In the genomic region with DNA sequence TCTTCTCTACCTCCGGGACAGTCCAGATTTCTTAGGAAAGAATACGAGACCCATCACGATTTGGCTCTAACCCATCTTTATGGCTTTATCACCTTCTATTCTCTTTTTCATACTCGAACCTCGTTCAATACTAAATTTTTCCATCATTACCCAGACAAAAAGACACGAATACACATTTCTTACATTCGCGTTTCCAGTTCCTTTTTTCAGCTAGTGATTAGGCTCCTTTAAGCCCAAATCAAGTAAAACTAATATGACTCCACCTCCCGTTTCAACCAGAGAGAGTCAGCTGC, we compare ENCODE assay signal across 8 cellular contexts. TPM values are rescaled to one million over a fixed set of nuclear protein-coding genes. Genes with fewer than 3 reads are reported as not detected.
DNase-seq lines count a peak whose midpoint lies in the region; ATAC-seq, FAIRE-seq and TF ChIP-seq lines count a peak whose summit lies in the region.

No MANE protein-coding gene starts in this region.

- no peaks in the 10 kb centered on the region for H3K27me3 Mint-ChIP-seq in CD4-positive, alpha-beta T cell
- H3K27me3 Mint-ChIP-seq in endodermal cell (ENCODE audit: insufficient read depth) = no peaks in the 10 kb centered on the region

- H4K8ac ChIP-seq in neuronal stem cell (ENCODE audit: low read depth, low read length) = no peak overlapping the region

- H3K9ac ChIP-seq in OCI-LY3 (ENCODE audit: low read length) (peak overlapping the region; percentile 82), endodermal cell (ENCODE audit: extremely low read depth, low read length, poor library complexity, severe bottlenecking) (peak overlapping the region; percentile 85), neuronal stem cell (ENCODE audit: low read depth, low read length, poor library complexity) (peak overlapping the region; percentile 96)

- H3K27ac Mint-ChIP-seq in CD4-positive, alpha-beta T cell = peak overlapping the region; percentile 88
- peak overlapping the region; percentile 99 for H3K27ac Mint-ChIP-seq in endodermal cell

- peak overlapping the region; percentile 87 for H3K4me2 ChIP-seq in OCI-LY3 (ENCODE audit: low read length)
- H3K4me2 ChIP-seq in neuronal stem cell (ENCODE audit: insufficient read depth, low read length, poor library complexity, severe bottlenecking) = peak overlapping the region; percentile 59

- peak overlapping the region; percentile 93 for H3K4me3 ChIP-seq in OCI-LY3 (ENCODE audit: low read length)
- H3K4me3 ChIP-seq in endodermal cell (ENCODE audit: low read length) = peak overlapping the region; percentile 98
- H3K4me3 ChIP-seq in neuronal stem cell (ENCODE audit: low read length in 2 of 2) = peak overlapping the region; percentile 92 to 96

- no peak for ATAC-seq in CD4-positive, alpha-beta T cell (ENCODE audit: poor library complexity)

- H3K4me1 Mint-ChIP-seq in CD4-positive, alpha-beta T cell (ENCODE audit: low read depth) = peaks cover 29% of the 10 kb centered on the region
- peaks cover 9% of the 10 kb centered on the region for H3K4me1 Mint-ChIP-seq in endodermal cell

- H2AK5ac ChIP-seq in neuronal stem cell (ENCODE audit: low read depth, low read length) = no peak overlapping the region

- peaks cover 37% of the 10 kb centered on the region for H3K36me3 Mint-ChIP-seq in CD4-positive, alpha-beta T cell (ENCODE audit: low read depth)
- peaks cover 20% of the 10 kb centered on the region for H3K36me3 Mint-ChIP-seq in endodermal cell (ENCODE audit: low read depth)

- H3K79me1 ChIP-seq in neuronal stem cell (ENCODE audit: low read depth, low read length) = no peaks in the 10 kb centered on the region

- no peak overlapping the region for H4K91ac ChIP-seq in neuronal stem cell (ENCODE audit: low read depth, low read length, poor library complexity)

- no peak overlapping the region for H3K23ac ChIP-seq in neuronal stem cell (ENCODE audit: low read depth, low read length, poor library complexity)

- H3K4ac ChIP-seq in neuronal stem cell (ENCODE audit: low read length) = no peak overlapping the region

- 8 to 11% methylated on average over 9 of the region's 9 CpGs for WGBS in endodermal cell (ENCODE audit: insufficient coverage in 1 of 2, insufficient read length in 1 of 2), 2 experiments
- 100% methylated on average over 2 of the region's 9 CpGs; no CpG with 5 or more reads in 1 of the 2 donors for WGBS in neuronal stem cell (ENCODE audit: extremely low coverage in 2 of 2, insufficient read length in 2 of 2, insufficient replicate concordance in 1 of 2), 2 donors

- H3K18ac ChIP-seq in neuronal stem cell (ENCODE audit: low read length) = no peak overlapping the region

- no peak overlapping the region for H2AFZ ChIP-seq in OCI-LY3 (ENCODE audit: low read depth, low read length)
- H2AFZ ChIP-seq in neuronal stem cell (ENCODE audit: low read length) = peak overlapping the region; percentile 90

- intact Hi-C loops in CD4-positive, alpha-beta T cell (cut with DNase I, micrococcal nuclease) = loop anchor here (2.0 to 10.0 kb wide), 5 partner anchors 18 to 818 kb away; partner anchors contain the start of genes RABGAP1 (in 1 of the 2), STRBP (in 1 of the 2), TTLL11 (in 1 of the 2) and ZBTB26 (in 1 of the 2)

- no peaks in the 10 kb centered on the region for H3K9me3 Mint-ChIP-seq in CD4-positive, alpha-beta T cell
- H3K9me3 Mint-ChIP-seq in endodermal cell = no peaks in the 10 kb centered on the region

- H3K27me3 ChIP-seq in CD4-positive, alpha-beta T cell (ENCODE audit: control insufficient read depth, insufficient read depth, low read length) = no peaks in the 10 kb centered on the region
- H3K27me3 ChIP-seq in OCI-LY3 (ENCODE audit: low read depth, low read length) (no peaks in the 10 kb centered on the region), endodermal cell (ENCODE audit: control insufficient read depth, insufficient read depth, low read length, poor library complexity, severe bottlenecking) (no peaks in the 10 kb centered on the region), neuronal stem cell (ENCODE audit: control insufficient read depth in 3 of 3, insufficient read depth in 3 of 3, low read depth in 1 of 3, low read length in 3 of 3) (no peaks in the 10 kb centered on the region)

- POLR2A ChIA-PET in CD4-positive, alpha-beta T cell (lab: Charles Lee) = interaction anchor here (0.7 to 2.8 kb wide), 12 partner anchors 9 to 96 kb away, joined by 3 to 58 read pairs (median 6); partner anchors contain the start of genes PDCL, RABGAP1, RC3H2 and ZBTB26

- DNase-seq in CD4-positive, alpha-beta T cell = no peak
- DNase-seq in endodermal cell (no peak), neuronal stem cell (ENCODE audit: low spot score) (no peak), GM19238 (ENCODE audit: insufficient read length, low spot score) (no peak), urothelium cell line (ENCODE audit: low spot score) (no peak), NCI-H1436 treated with DMSO at 0.1 percent for 48 hours (lab: John Stamatoyannopoulos, UW) (no peak), NCI-H82 treated with DMSO at 0.1 percent for 48 hours (lab: John Stamatoyannopoulos, UW; ENCODE audit: unreplicated experiment) (no peak)

- peaks cover 22% of the 10 kb centered on the region for H3K36me3 ChIP-seq in OCI-LY3 (replicated peaks; ENCODE audit: low read depth, low read length)
- H3K36me3 ChIP-seq in endodermal cell (ENCODE audit: control insufficient read depth, insufficient read depth, low read length) = peaks cover 25% of the 10 kb centered on the region
- H3K36me3 ChIP-seq in neuronal stem cell (replicated peaks in 1 of 2; ENCODE audit: control insufficient read depth in 2 of 2, insufficient read depth in 2 of 2, low read length in 2 of 2) = peaks cover 6 to 45% of the 10 kb centered on the region in 2 donors

- H2BK12ac ChIP-seq in neuronal stem cell (ENCODE audit: low read length) = no peak overlapping the region

- H3K4me1 ChIP-seq in OCI-LY3 (ENCODE audit: low read length) = peaks cover 13% of the 10 kb centered on the region
- H3K4me1 ChIP-seq in endodermal cell (ENCODE audit: control insufficient read depth, insufficient read depth, low read length) = no peaks in the 10 kb centered on the region
- H3K4me1 ChIP-seq in neuronal stem cell (ENCODE audit: control insufficient read depth in 2 of 2, insufficient read depth in 1 of 2, low read depth in 1 of 2, low read length in 2 of 2) = peaks cover 1 to 2% of the 10 kb centered on the region in 2 donors

- no peak overlapping the region for H2BK5ac ChIP-seq in neuronal stem cell (ENCODE audit: low read length)

- no peaks in the 10 kb centered on the region for H4K20me1 ChIP-seq in OCI-LY3 (ENCODE audit: insufficient read depth, low read length)

- no peaks in the 10 kb centered on the region for H3K9me3 ChIP-seq in CD4-positive, alpha-beta T cell (ENCODE audit: control insufficient read depth, low read length)
- no peaks in the 10 kb centered on the region for H3K9me3 ChIP-seq in OCI-LY3 (ENCODE audit: insufficient read depth, low read length)
- no peaks in the 10 kb centered on the region for H3K9me3 ChIP-seq in endodermal cell (ENCODE audit: control insufficient read depth, low read length)
- H3K9me3 ChIP-seq in neuronal stem cell (replicated peaks in 1 of 2; ENCODE audit: control insufficient read depth in 2 of 2, insufficient read depth in 1 of 2, low read depth in 1 of 2, low read length in 2 of 2) = no peaks in the 10 kb centered on the region

- no peak overlapping the region for H2BK15ac ChIP-seq in neuronal stem cell (ENCODE audit: low read length)

- H3K27ac ChIP-seq in CD4-positive, alpha-beta T cell (ENCODE audit: low read depth, low read length) = peak overlapping the region; percentile 88
- H3K27ac ChIP-seq in OCI-LY3 (ENCODE audit: low read length) (peak overlapping the region; percentile 99), endodermal cell (ENCODE audit: low read depth, low read length) (peak overlapping the region; percentile 52), neuronal stem cell (replicated peaks; ENCODE audit: low read length) (peak overlapping the region; percentile 87)

- H3K79me2 ChIP-seq in OCI-LY3 (ENCODE audit: low read length) = peaks cover 53% of the 10 kb centered on the region

- H3K14ac ChIP-seq in neuronal stem cell (ENCODE audit: low read length) = no peak overlapping the region

- CTCF ChIA-PET in CD4-positive, alpha-beta T cell (lab: Charles Lee) = interaction anchor here (0.9 to 2.5 kb wide), 4 partner anchors 9 to 79 kb away, joined by 3 to 8 read pairs (median 6); partner anchors contain the start of genes RABGAP1 and ZBTB26

- H2BK120ac ChIP-seq in neuronal stem cell (ENCODE audit: low read depth, low read length) = no peak overlapping the region

- peak overlapping the region; percentile 96 for H3K4me3 Mint-ChIP-seq in CD4-positive, alpha-beta T cell
- H3K4me3 Mint-ChIP-seq in endodermal cell = peak overlapping the region; percentile 91

- FAIRE-seq in urothelium cell line (lab: Jason Lieb, UNC) = no peak

- no peak for TF ChIP-seq CTCF in CD4-positive, alpha-beta T cell (IDR thresholded peaks at IDR 0.05)
- TF ChIP-seq CTCF in OCI-LY3 (IDR thresholded peaks at IDR 0.05; ENCODE audit: low read depth, low read length) (no peak), endodermal cell (conservative IDR thresholded peaks at IDR 0.05) (no peak)

RNA-seq across cellular contexts. Expression of gene ZBTB6, which starts 0.5 kb away (rescaled TPM):
- 1 to 10 TPM; 3.6 to 3.9 TPM for total RNA-seq in CD4-positive, alpha-beta T cell
- 10 to 100 TPM in 1 of 2 donors, 1 to 10 TPM in 1; 9.3 to 11.7 TPM for total RNA-seq in endodermal cell
- polyA plus RNA-seq in endodermal cell (2013, experiment 1 of 2) = 12.6 TPM
- 13.1 TPM for polyA plus RNA-seq in endodermal cell (2013, experiment 2 of 2)
- polyA plus RNA-seq in neuronal stem cell (2013, experiment 1 of 2) = 7.2 TPM
- 7.9 TPM for polyA plus RNA-seq in neuronal stem cell (2013, experiment 2 of 2)

RNA-seq across cellular contexts. Expression of gene RC3H2, which starts 7.5 kb away (rescaled TPM):
- total RNA-seq in CD4-positive, alpha-beta T cell = 10 to 100 TPM; 85.2 to 86.8 TPM
- 10 to 100 TPM; 56.4 to 60.1 TPM for total RNA-seq in endodermal cell
- 31.2 TPM for polyA plus RNA-seq in endodermal cell (2013, experiment 1 of 2)
- polyA plus RNA-seq in endodermal cell (2013, experiment 2 of 2) = 34.2 TPM
- polyA plus RNA-seq in neuronal stem cell (2013, experiment 1 of 2) = 31.0 TPM
- polyA plus RNA-seq in neuronal stem cell (2013, experiment 2 of 2) = 34.1 TPM

RNA-seq across cellular contexts. Expression of gene ZBTB26, which starts 18.7 kb away (rescaled TPM):
- total RNA-seq in CD4-positive, alpha-beta T cell = 1 to 10 TPM; 4.8 to 6.0 TPM
- total RNA-seq in endodermal cell = 10 to 100 TPM in 1 of 2 donors, 1 to 10 TPM in 1; 9.8 to 11.6 TPM
- 12.0 TPM for polyA plus RNA-seq in endodermal cell (2013, experiment 1 of 2)
- polyA plus RNA-seq in endodermal cell (2013, experiment 2 of 2) = 11.1 TPM
- 10.8 TPM for polyA plus RNA-seq in neuronal stem cell (2013, experiment 1 of 2)
- polyA plus RNA-seq in neuronal stem cell (2013, experiment 2 of 2) = 11.4 TPM

RNA-seq across cellular contexts. Expression of gene RABGAP1, which starts 28.2 kb away (rescaled TPM):
- total RNA-seq in CD4-positive, alpha-beta T cell = 10 to 100 TPM; 20.6 to 24.9 TPM
- total RNA-seq in endodermal cell = 10 to 100 TPM; 41.9 to 49.7 TPM
- 38.4 TPM for polyA plus RNA-seq in endodermal cell (2013, experiment 1 of 2)
- polyA plus RNA-seq in endodermal cell (2013, experiment 2 of 2) = 36.1 TPM
- polyA plus RNA-seq in neuronal stem cell (2013, experiment 1 of 2) = 30.1 TPM
- polyA plus RNA-seq in neuronal stem cell (2013, experiment 2 of 2) = 29.7 TPM
